11 cellular contexts compared by ENCODE assay signal in the genomic region with DNA sequence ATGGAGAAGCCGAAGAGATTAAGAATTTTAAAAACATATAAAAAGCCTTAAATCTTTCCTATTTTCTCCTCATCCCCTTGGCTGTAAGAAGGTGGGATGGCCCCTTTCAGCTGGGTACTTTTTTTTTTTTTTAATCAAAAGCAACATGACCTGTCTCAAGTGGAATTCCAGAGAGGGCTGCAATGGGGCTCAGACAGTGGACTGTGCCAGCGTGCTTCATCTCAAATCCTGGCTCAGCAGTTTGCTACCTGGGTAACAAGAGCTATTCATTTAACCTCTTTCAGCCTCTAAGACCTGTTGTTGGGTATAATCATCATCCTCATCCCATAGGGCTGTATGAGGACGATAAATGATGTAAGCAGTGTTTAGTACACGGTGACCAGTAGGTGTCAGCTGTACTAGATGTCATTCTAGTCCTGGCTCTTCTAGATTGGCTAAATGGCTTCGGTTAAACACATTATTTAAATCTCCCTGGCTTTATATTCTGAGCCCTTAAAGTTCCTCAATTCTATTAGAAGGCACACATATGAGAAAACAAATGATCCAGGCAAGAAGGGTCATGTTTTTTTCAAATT. TPM values are rescaled to one million over a fixed set of nuclear protein-coding genes. Genes with fewer than 3 reads are reported as not detected.
A peak's percentile ranks its signal among the peaks of the same experiment; 100 is the strongest.
DNase-seq lines count a peak whose midpoint lies in the region; ATAC-seq and TF ChIP-seq lines count a peak whose summit lies in the region.
"Had no signal": no experiment of that assay in that cellular context is flagged by ENCODE, and none has a peak within 500 bp of the region (broad histone marks: within the 10 kb centered on the region; RNA-seq: fewer than 3 reads in every experiment).

No MANE protein-coding gene starts in this region.

- DNase-seq in BE2C: no peak
- peak; percentile 60 for DNase-seq in MV-4-11 (lab: John Stamatoyannopoulos, UW)
- DNase-seq in erythroblast (lab: John Stamatoyannopoulos, UW): peak; percentile 6 to 17
- DNase-seq in posterior vena cava (ENCODE audit: low spot score): no peak
- no peak for DNase-seq in activated CD8-positive, alpha-beta T cell treated with anti-CD3 and anti-CD28 coated beads for 36 hours
- no peak for DNase-seq in NCI-H1694 (lab: John Stamatoyannopoulos, UW)
- no peak for DNase-seq in HuH-7.5 (ENCODE audit: low spot score)
- DNase-seq: activated T-cell treated with anti-CD3 and anti-CD28 coated beads, Interleukin-2, amount 50 U/mL, for 48 hours; posterior cingulate gyrus; stimulated activated naive CD4-positive, alpha-beta T cell had no signal

- POLR2A ChIA-PET in activated CD8-positive, alpha-beta T cell treated with anti-CD3 and anti-CD28 coated beads for 36 hours (lab: Charles Lee): interaction anchor here (0.6 kb wide), 1 partner anchor 656 kb away, joined by 3 read pairs; no protein-coding TSS in a partner anchor

- no peaks in the 10 kb centered on the region for H3K27me3 ChIP-seq in BE2C

- no peaks in the 10 kb centered on the region for H3K4me1 Mint-ChIP-seq in activated CD8-positive, alpha-beta T cell treated with anti-CD3 and anti-CD28 coated beads for 36 hours (ENCODE audit: low read depth)

- TF ChIP-seq POLR2A in erythroblast (IDR thresholded peaks at IDR 0.05; ENCODE audit: low read length): no peak

- ATAC-seq in GM21619 (IDR thresholded peaks at IDR 0.05; ENCODE audit: unreplicated experiment): peak; percentile 79
- ATAC-seq in activated CD8-positive, alpha-beta T cell treated with anti-CD3 and anti-CD28 coated beads for 36 hours: no peak

- no peak overlapping the region for H3K27ac Mint-ChIP-seq in activated CD8-positive, alpha-beta T cell treated with anti-CD3 and anti-CD28 coated beads for 36 hours

- peak; percentile 41 for TF ChIP-seq CTCF in BE2C (IDR thresholded peaks at IDR 0.05; ENCODE audit: low read depth, low read length)
- no peak for TF ChIP-seq CTCF in activated CD8-positive, alpha-beta T cell treated with anti-CD3 and anti-CD28 coated beads for 36 hours (IDR thresholded peaks at IDR 0.05)

- H3K9me3 Mint-ChIP-seq in activated CD8-positive, alpha-beta T cell treated with anti-CD3 and anti-CD28 coated beads for 36 hours: no peaks in the 10 kb centered on the region

- CTCF ChIA-PET in activated CD8-positive, alpha-beta T cell treated with anti-CD3 and anti-CD28 coated beads for 36 hours (lab: Charles Lee): interaction anchor here (1.1 kb wide), 1 partner anchor 66 kb away, joined by 3 read pairs; no protein-coding TSS in a partner anchor

- no peak overlapping the region for H3K4me3 ChIP-seq in BE2C (ENCODE audit: low read depth, low read length)

- no peaks in the 10 kb centered on the region for H3K4me1 ChIP-seq in BE2C

- H3K4me3 Mint-ChIP-seq in activated CD8-positive, alpha-beta T cell treated with anti-CD3 and anti-CD28 coated beads for 36 hours: no peak overlapping the region

- no peaks in the 10 kb centered on the region for H3K36me3 ChIP-seq in BE2C

- peaks cover 7% of the 10 kb centered on the region for H3K27me3 Mint-ChIP-seq in activated CD8-positive, alpha-beta T cell treated with anti-CD3 and anti-CD28 coated beads for 36 hours

- no peaks in the 10 kb centered on the region for H3K36me3 Mint-ChIP-seq in activated CD8-positive, alpha-beta T cell treated with anti-CD3 and anti-CD28 coated beads for 36 hours (ENCODE audit: low read depth)

- no peaks in the 10 kb centered on the region for H3K9me3 ChIP-seq in BE2C

- intact Hi-C loops in posterior vena cava (cut with DNase I): no loop called here
- intact Hi-C loops in activated CD8-positive, alpha-beta T cell treated with anti-CD3 and anti-CD28 coated beads for 36 hours (cut with micrococcal nuclease): no loop called here

RNA-seq across cellular contexts. Expression of a gene that starts 6.9 kb away (rescaled TPM):
- 0.43 TPM for polyA plus RNA-seq in BE2C (2012; ENCODE audit: insufficient read depth, insufficient read length, low read depth)
- 1 to 10 TPM; 2.8 to 4.2 TPM for total RNA-seq in posterior vena cava
- total RNA-seq in activated CD8-positive, alpha-beta T cell treated with anti-CD3 and anti-CD28 coated beads for 36 hours: under 1 TPM; 0.14 to 0.16 TPM

Comparison
In these comparisons a context has a peak if more than half of its experiments do, and no peak if none do; other contexts are left out.
1. DNase-seq: peak in MV-4-11 (single experiment) and erythroblast (2 of 2); none in BE2C (single experiment), posterior vena cava (single experiment), activated CD8-positive, alpha-beta T cell treated with anti-CD3 and anti-CD28 coated beads for 36 hours (single experiment), NCI-H1694 (single experiment) and HuH-7.5 (single experiment).